29 cellular contexts compared by ENCODE assay signal in genomic region chr10:87848998-87849397, GRCh38.
"Had no signal": no experiment of that assay in that cellular context is flagged by ENCODE, and none has a peak within 500 bp of the region (broad histone marks: within the 10 kb centered on the region; RNA-seq: fewer than 3 reads in every experiment).

No MANE protein-coding gene starts in this region.

- H3K4me3 ChIP-seq: coronary artery, esophagus squamous epithelium, lower lobe of right lung, mucosa of descending colon, pancreas, smooth muscle cell, stomach, thyroid gland, vagina had no signal

- H3K9me3 Mint-ChIP-seq: immature natural killer cell; memory B cell; naive B cell; natural killer cell treated with Interleukin-12 subunit alpha and Interleukin-12 subunit beta and Interleukin-15 and Interleukin-18, amount 100 ng/mL, for 72 hours; neural crest cell; stimulated activated effector memory CD8-positive, alpha-beta T cell treated with anti-CD3 and anti-CD28 coated beads, Interleukin-12 subunit alpha, Interleukin-12 subunit beta, amount 100 ng/mL, for 72 hours had no signal

- H3K36me3 ChIP-seq: esophagus squamous epithelium, lower lobe of right lung, neutrophil, pancreas, stomach, thyroid gland, vagina had no signal

- DNase-seq: dermis blood vessel endothelial cell; effector memory CD4-positive, alpha-beta T cell; erythroblast; esophagus squamous epithelium; foreskin melanocyte; hypothalamus; immature natural killer cell; islet precursor cell; left ventricle myocardium superior; lower lobe of right lung; mucosa of descending colon; naive B cell; pancreas; stimulated activated CD4-positive, alpha-beta T cell treated with anti-CD3 and anti-CD28 coated beads, Interleukin-12 subunit alpha, Interleukin-12 subunit beta, amount 100 ng/mL, for 4 hours; stimulated activated CD4-positive, alpha-beta T cell treated with anti-CD3 and anti-CD28 coated beads, Interleukin-1b, Interleukin-23, amount 100 ng/mL, for 48 hours; stimulated activated CD4-positive, alpha-beta T cell treated with anti-CD3 and anti-CD28 coated beads, Interleukin-4, amount 100 ng/mL, for 24 hours; stimulated activated naive CD4-positive, alpha-beta T cell treated with Interleukin-2 at 50 U/mL for 16 hours; stomach; thyroid gland; trophoblast cell had no signal

- H3K27ac Mint-ChIP-seq: immature natural killer cell; memory B cell; natural killer cell treated with Interleukin-12 subunit alpha and Interleukin-12 subunit beta and Interleukin-15 and Interleukin-18, amount 100 ng/mL, for 72 hours; stimulated activated effector memory CD8-positive, alpha-beta T cell treated with anti-CD3 and anti-CD28 coated beads, Interleukin-12 subunit alpha, Interleukin-12 subunit beta, amount 100 ng/mL, for 72 hours had no signal

- H3K27me3 Mint-ChIP-seq: memory B cell; naive B cell; natural killer cell treated with Interleukin-12 subunit alpha and Interleukin-12 subunit beta and Interleukin-15 and Interleukin-18, amount 100 ng/mL, for 72 hours had no signal

- H3K9me3 ChIP-seq: esophagus squamous epithelium, lower lobe of right lung, mucosa of descending colon, neutrophil, pancreas, stomach, thyroid gland, vagina had no signal

- H3K36me3 Mint-ChIP-seq: immature natural killer cell; memory B cell; naive B cell; natural killer cell treated with Interleukin-12 subunit alpha and Interleukin-12 subunit beta and Interleukin-15 and Interleukin-18, amount 100 ng/mL, for 72 hours; stimulated activated effector memory CD8-positive, alpha-beta T cell treated with anti-CD3 and anti-CD28 coated beads, Interleukin-12 subunit alpha, Interleukin-12 subunit beta, amount 100 ng/mL, for 72 hours had no signal

- H3K4me1 ChIP-seq: lower lobe of right lung had no signal

- H3K4me3 Mint-ChIP-seq: immature natural killer cell; memory B cell; naive B cell; natural killer cell treated with Interleukin-12 subunit alpha and Interleukin-12 subunit beta and Interleukin-15 and Interleukin-18, amount 100 ng/mL, for 72 hours; neural crest cell; stimulated activated effector memory CD8-positive, alpha-beta T cell treated with anti-CD3 and anti-CD28 coated beads, Interleukin-12 subunit alpha, Interleukin-12 subunit beta, amount 100 ng/mL, for 72 hours had no signal

- H3K27me3 ChIP-seq: esophagus squamous epithelium, neutrophil, pancreas, stomach, thyroid gland, vagina had no signal

- H3K27ac ChIP-seq: coronary artery, esophagus squamous epithelium, lower lobe of right lung, neutrophil, pancreas, stomach, thyroid gland, vagina had no signal

- ATAC-seq: left ventricle myocardium superior; lower lobe of right lung; mucosa of descending colon; natural killer cell treated with Interleukin-12 subunit alpha and Interleukin-12 subunit beta and Interleukin-15 and Interleukin-18, amount 100 ng/mL, for 72 hours; pancreas; sciatic nerve; stimulated activated effector memory CD8-positive, alpha-beta T cell treated with anti-CD3 and anti-CD28 coated beads, Interleukin-12 subunit alpha, Interleukin-12 subunit beta, amount 100 ng/mL, for 72 hours had no signal

- H3K4me1 Mint-ChIP-seq: stimulated activated effector memory CD8-positive, alpha-beta T cell treated with anti-CD3 and anti-CD28 coated beads, Interleukin-12 subunit alpha, Interleukin-12 subunit beta, amount 100 ng/mL, for 72 hours had no signal
